16 cellular contexts compared by ENCODE assay signal in the genomic region with DNA sequence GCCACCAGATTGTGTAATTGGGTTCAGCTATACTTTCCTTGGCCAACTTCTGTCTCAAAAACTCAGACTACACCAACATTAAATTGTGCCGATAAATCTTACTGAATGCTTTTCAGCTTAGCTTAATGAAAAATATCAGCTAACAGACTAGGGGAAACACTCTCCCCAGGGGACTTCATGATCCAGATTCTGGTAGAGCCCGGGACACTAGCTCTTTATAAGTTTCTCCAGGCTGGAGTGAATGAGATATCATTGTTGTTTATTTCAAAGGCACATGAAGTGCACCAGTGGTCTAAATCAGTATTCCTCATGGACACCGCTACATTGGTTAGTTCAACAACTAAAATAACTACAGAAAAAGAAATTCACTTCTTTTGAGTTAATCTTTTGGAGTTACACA. TPM values are rescaled to one million over a fixed set of nuclear protein-coding genes. Genes with fewer than 3 reads are reported as not detected.
DNase-seq lines count a peak whose midpoint lies in the region; ATAC-seq and TF ChIP-seq lines count a peak whose summit lies in the region.
"Had no signal": no experiment of that assay in that cellular context is flagged by ENCODE, and none has a peak within 500 bp of the region (broad histone marks: within the 10 kb centered on the region; RNA-seq: fewer than 3 reads in every experiment).

No MANE protein-coding gene starts in this region.

- WGBS in gastroesophageal sphincter (ENCODE audit: low coverage in 1 of 2), 2 donors: 46 to 72% methylated on average over 3 of the region's 3 CpGs

- no peaks in the 10 kb centered on the region for H3K79me2 ChIP-seq in neural progenitor cell (ENCODE audit: low read depth)

- H3K27me3 ChIP-seq in BLaER1: no peaks in the 10 kb centered on the region
- H3K27me3 ChIP-seq in gastroesophageal sphincter: no peaks in the 10 kb centered on the region
- no peaks in the 10 kb centered on the region for H3K27me3 ChIP-seq in neural progenitor cell
- H3K27me3 ChIP-seq: MG63 had no signal

- H3K4me3 Mint-ChIP-seq in mesothelial cell of epicardium (no peak overlapping the region), neural progenitor cell (no peak overlapping the region)

- no peaks in the 10 kb centered on the region for H3F3A ChIP-seq in neural progenitor cell (ENCODE audit: low read depth)

- H3K4me1 ChIP-seq in BLaER1: peaks cover 13% of the 10 kb centered on the region; the same call in 1 of the 2 replicates
- no peaks in the 10 kb centered on the region for H3K4me1 ChIP-seq in gastroesophageal sphincter
- H3K4me1 ChIP-seq in neural progenitor cell: no peaks in the 10 kb centered on the region

- no peaks in the 10 kb centered on the region for H3K9me3 ChIP-seq in BLaER1
- no peaks in the 10 kb centered on the region for H3K9me3 ChIP-seq in gastroesophageal sphincter
- H3K9me3 ChIP-seq in neural progenitor cell (ENCODE audit: low read depth): no peaks in the 10 kb centered on the region
- H3K9me3 ChIP-seq: MG63 had no signal

- peak; percentile 41 for ATAC-seq in gastroesophageal sphincter
- ATAC-seq: HepG2 had no signal

- H3K4me1 Mint-ChIP-seq in mesothelial cell of epicardium: peaks cover 33% of the 10 kb centered on the region
- H3K4me1 Mint-ChIP-seq in neural progenitor cell: no peaks in the 10 kb centered on the region

- no peak for TF ChIP-seq CTCF in gastroesophageal sphincter (IDR thresholded peaks at IDR 0.05)
- TF ChIP-seq CTCF in mesothelial cell of epicardium (IDR thresholded peaks at IDR 0.05; ENCODE audit: unreplicated experiment): no peak
- TF ChIP-seq CTCF in neural progenitor cell (IDR thresholded peaks at IDR 0.05): no peak

- H3K27ac Mint-ChIP-seq in mesothelial cell of epicardium (peak overlapping the region; percentile 80), neural progenitor cell (no peak overlapping the region)

- H4K20me1 ChIP-seq in BLaER1: no peaks in the 10 kb centered on the region
- no peaks in the 10 kb centered on the region for H4K20me1 ChIP-seq in neural progenitor cell (ENCODE audit: low read depth)

- H3K4me3 ChIP-seq in BLaER1 (no peak overlapping the region), gastroesophageal sphincter (no peak overlapping the region), neural progenitor cell (no peak overlapping the region)
- H3K4me3 ChIP-seq: MG63 had no signal

- no peak for TF ChIP-seq EP300 in gastroesophageal sphincter (IDR thresholded peaks at IDR 0.05)

- DNase-seq in RPMI8226 (peak; percentile 28), mesothelial cell of epicardium (ENCODE audit: low spot score in 2 of 2, unreplicated experiment in 2 of 2) (no peak), neural progenitor cell (ENCODE audit: low spot score) (no peak), NCI-H2196 treated with DMSO at 0.1 percent for 48 hours (lab: John Stamatoyannopoulos, UW; ENCODE audit: unreplicated experiment) (no peak), HUDEP-2 (lab: John Stamatoyannopoulos, UW; ENCODE audit: unreplicated experiment in 76 of 76) (no peak), RKO (ENCODE audit: low spot score) (no peak)
- DNase-seq: DND-41, MG63, NCI-H1048, NCI-H1436, NCI-H2081, NCI-H510A, NCI-H774 had no signal

- no peak overlapping the region for H3K27ac ChIP-seq in BLaER1
- H3K27ac ChIP-seq in gastroesophageal sphincter: peak overlapping the region in 3 of 4 donors; percentile 7 to 31 (median 20)
- H3K27ac ChIP-seq in neural progenitor cell: no peak overlapping the region

- H2AFZ ChIP-seq in neural progenitor cell (replicated peaks): no peak overlapping the region

- H3K27me3 Mint-ChIP-seq in mesothelial cell of epicardium (ENCODE audit: low read depth): no peaks in the 10 kb centered on the region
- no peaks in the 10 kb centered on the region for H3K27me3 Mint-ChIP-seq in neural progenitor cell (ENCODE audit: insufficient read depth, low read depth)

- H3K36me3 Mint-ChIP-seq in mesothelial cell of epicardium (no peaks in the 10 kb centered on the region), neural progenitor cell (no peaks in the 10 kb centered on the region)

- H3K9me3 Mint-ChIP-seq in mesothelial cell of epicardium (peaks cover 4% of the 10 kb centered on the region), neural progenitor cell (no peaks in the 10 kb centered on the region)

- H3K36me3 ChIP-seq in BLaER1: no peaks in the 10 kb centered on the region
- H3K36me3 ChIP-seq in gastroesophageal sphincter: no peaks in the 10 kb centered on the region
- H3K36me3 ChIP-seq in neural progenitor cell: no peaks in the 10 kb centered on the region
- H3K36me3 ChIP-seq: MG63 had no signal

- H3K9ac ChIP-seq in BLaER1 (no peak overlapping the region), neural progenitor cell (no peak overlapping the region)

- no peak for TF ChIP-seq POLR2A in gastroesophageal sphincter (IDR thresholded peaks at IDR 0.05)

- H3K4me2 ChIP-seq in BLaER1: 0 out of 2 replicates have a peak overlapping the region, but pooled peaks have one; percentile 29
- H3K4me2 ChIP-seq in neural progenitor cell: no peak overlapping the region

RNA-seq across cellular contexts. Expression of a gene that starts 10.5 kb away (rescaled TPM):
- total RNA-seq in gastroesophageal sphincter: 10 to 100 TPM; 14.9 to 44.2 (median 39.3) TPM
- 41.7 to 43.1 TPM (median 42.1 TPM) in 3 replicates for total RNA-seq in mesothelial cell of epicardium
- 20.6 and 21.1 TPM in 2 replicates for total RNA-seq in neural progenitor cell (ENCODE audit: low replicate concordance)

Comparison
In these comparisons a context has a peak if more than half of its experiments do, and no peak if none do; other contexts are left out.
1. H3K27ac ChIP-seq: peak in gastroesophageal sphincter (3 of 4); none in BLaER1 (single experiment) and neural progenitor cell (single experiment).